In genomic region chr11:62621027-62621566, GRCh38 we compare ENCODE assay signal across 8 cellular contexts. TPM values are rescaled to one million over a fixed set of nuclear protein-coding genes. Genes with fewer than 3 reads are reported as not detected.
DNase-seq lines count a peak whose midpoint lies in the region; ATAC-seq and TF ChIP-seq lines count a peak whose summit lies in the region.

No MANE protein-coding gene starts in this region.

- intact Hi-C loops in activated T-helper 1 cell treated with anti-CD3 and anti-CD28 coated beads, Interleukin-12 subunit alpha, Interleukin-12 subunit beta, Interleukin-2, Interleukin-4 antibody, amounts not matched to agents 30 ng/mL and 10 ng/mL and 1 ng/mL, durations not matched to agents 14 hours and 24 hours and 36 hours (cut with micrococcal nuclease), result loop anchor here (5.0 kb wide), 1 partner anchor 221 kb away; no protein-coding TSS in a partner anchor

- TF ChIP-seq CTCF in HFF-Myc (IDR thresholded peaks at IDR 0.05; ENCODE audit: low read depth, low read length, missing control alignments), result no peak

- peak overlapping the region; percentile 92 for H3K27ac Mint-ChIP-seq in activated T-helper 1 cell treated with anti-CD3 and anti-CD28 coated beads, Interleukin-12 subunit alpha, Interleukin-12 subunit beta, Interleukin-2, Interleukin-4 antibody, amounts not matched to agents 30 ng/mL and 10 ng/mL and 1 ng/mL, durations not matched to agents 14 hours and 24 hours and 36 hours
- H3K27ac Mint-ChIP-seq in stimulated activated effector memory CD8-positive, alpha-beta T cell treated with anti-CD3 and anti-CD28 coated beads, Interleukin-12 subunit alpha, Interleukin-12 subunit beta, amount 100 ng/mL, for 72 hours, result peak overlapping the region; percentile 96

- no peak for ATAC-seq in stimulated activated effector memory CD8-positive, alpha-beta T cell treated with anti-CD3 and anti-CD28 coated beads, Interleukin-12 subunit alpha, Interleukin-12 subunit beta, amount 100 ng/mL, for 72 hours
- no peak for ATAC-seq in GM18511 (IDR thresholded peaks at IDR 0.05; ENCODE audit: unreplicated experiment)
- ATAC-seq in HG03565 (IDR thresholded peaks at IDR 0.05; ENCODE audit: unreplicated experiment), result no peak

- H3K36me3 Mint-ChIP-seq in activated T-helper 1 cell treated with anti-CD3 and anti-CD28 coated beads, Interleukin-12 subunit alpha, Interleukin-12 subunit beta, Interleukin-2, Interleukin-4 antibody, amounts not matched to agents 30 ng/mL and 10 ng/mL and 1 ng/mL, durations not matched to agents 14 hours and 24 hours and 36 hours (ENCODE audit: low read depth), result peaks cover 35% of the 10 kb centered on the region
- peaks cover 91% of the 10 kb centered on the region for H3K36me3 Mint-ChIP-seq in stimulated activated effector memory CD8-positive, alpha-beta T cell treated with anti-CD3 and anti-CD28 coated beads, Interleukin-12 subunit alpha, Interleukin-12 subunit beta, amount 100 ng/mL, for 72 hours

- H3K27me3 Mint-ChIP-seq in activated T-helper 1 cell treated with anti-CD3 and anti-CD28 coated beads, Interleukin-12 subunit alpha, Interleukin-12 subunit beta, Interleukin-2, Interleukin-4 antibody, amounts not matched to agents 30 ng/mL and 10 ng/mL and 1 ng/mL, durations not matched to agents 14 hours and 24 hours and 36 hours (ENCODE audit: insufficient read depth), result no peaks in the 10 kb centered on the region

- peak overlapping the region; percentile 72 for H3K4me3 ChIP-seq in HFF-Myc (replicated peaks; ENCODE audit: low read depth, low read length)
- peak overlapping the region; percentile 75 for H3K4me3 ChIP-seq in iPS-11a (ENCODE audit: low read depth, low read length)

- peak overlapping the region; percentile 95 for H3K4me3 Mint-ChIP-seq in activated T-helper 1 cell treated with anti-CD3 and anti-CD28 coated beads, Interleukin-12 subunit alpha, Interleukin-12 subunit beta, Interleukin-2, Interleukin-4 antibody, amounts not matched to agents 30 ng/mL and 10 ng/mL and 1 ng/mL, durations not matched to agents 14 hours and 24 hours and 36 hours
- H3K4me3 Mint-ChIP-seq in stimulated activated effector memory CD8-positive, alpha-beta T cell treated with anti-CD3 and anti-CD28 coated beads, Interleukin-12 subunit alpha, Interleukin-12 subunit beta, amount 100 ng/mL, for 72 hours, result peak overlapping the region; percentile 95

- no peaks in the 10 kb centered on the region for H3K9me3 Mint-ChIP-seq in activated T-helper 1 cell treated with anti-CD3 and anti-CD28 coated beads, Interleukin-12 subunit alpha, Interleukin-12 subunit beta, Interleukin-2, Interleukin-4 antibody, amounts not matched to agents 30 ng/mL and 10 ng/mL and 1 ng/mL, durations not matched to agents 14 hours and 24 hours and 36 hours
- H3K9me3 Mint-ChIP-seq in stimulated activated effector memory CD8-positive, alpha-beta T cell treated with anti-CD3 and anti-CD28 coated beads, Interleukin-12 subunit alpha, Interleukin-12 subunit beta, amount 100 ng/mL, for 72 hours, result no peaks in the 10 kb centered on the region

- DNase-seq in HFF-Myc (ENCODE audit: extremely low read depth, low read depth) (no peak), NCI-H82 treated with DMSO at 0.1 percent for 48 hours (lab: John Stamatoyannopoulos, UW; ENCODE audit: unreplicated experiment) (no peak), HuH-7 (ENCODE audit: low spot score) (no peak)
- DNase-seq in activated T-helper 1 cell treated with anti-CD3 and anti-CD28 coated beads, Interleukin-12 subunit alpha, Interleukin-12 subunit beta, Interleukin-2, Interleukin-4 antibody, amounts not matched to agents 30 ng/mL and 10 ng/mL and 1 ng/mL, durations not matched to agents 14 hours and 24 hours and 36 hours (ENCODE audit: low spot score), result no peak
- no peak for DNase-seq in stimulated activated effector memory CD8-positive, alpha-beta T cell treated with anti-CD3 and anti-CD28 coated beads, Interleukin-12 subunit alpha, Interleukin-12 subunit beta, amount 100 ng/mL, for 72 hours (ENCODE audit: low spot score in 2 of 2)

- H3K4me1 Mint-ChIP-seq in activated T-helper 1 cell treated with anti-CD3 and anti-CD28 coated beads, Interleukin-12 subunit alpha, Interleukin-12 subunit beta, Interleukin-2, Interleukin-4 antibody, amounts not matched to agents 30 ng/mL and 10 ng/mL and 1 ng/mL, durations not matched to agents 14 hours and 24 hours and 36 hours (ENCODE audit: low read depth), result peaks cover 25% of the 10 kb centered on the region
- H3K4me1 Mint-ChIP-seq in stimulated activated effector memory CD8-positive, alpha-beta T cell treated with anti-CD3 and anti-CD28 coated beads, Interleukin-12 subunit alpha, Interleukin-12 subunit beta, amount 100 ng/mL, for 72 hours, result peaks cover 20% of the 10 kb centered on the region

RNA-seq across cellular contexts. Expression of gene B3GAT3, which starts 0.7 kb away (rescaled TPM):
- 93.8 and 94.3 TPM in 2 replicates for total RNA-seq in activated T-helper 1 cell treated with anti-CD3 and anti-CD28 coated beads, Interleukin-12 subunit alpha, Interleukin-12 subunit beta, Interleukin-2, Interleukin-4 antibody, amounts not matched to agents 30 ng/mL and 10 ng/mL and 1 ng/mL, durations not matched to agents 14 hours and 24 hours and 36 hours

RNA-seq across cellular contexts. Expression of gene ROM1, which starts 8.0 kb away (rescaled TPM):
- 2.5 and 3.2 TPM in 2 replicates for total RNA-seq in activated T-helper 1 cell treated with anti-CD3 and anti-CD28 coated beads, Interleukin-12 subunit alpha, Interleukin-12 subunit beta, Interleukin-2, Interleukin-4 antibody, amounts not matched to agents 30 ng/mL and 10 ng/mL and 1 ng/mL, durations not matched to agents 14 hours and 24 hours and 36 hours

RNA-seq across cellular contexts. Expression of gene EML3, which starts 8.5 kb away (rescaled TPM):
- total RNA-seq in activated T-helper 1 cell treated with anti-CD3 and anti-CD28 coated beads, Interleukin-12 subunit alpha, Interleukin-12 subunit beta, Interleukin-2, Interleukin-4 antibody, amounts not matched to agents 30 ng/mL and 10 ng/mL and 1 ng/mL, durations not matched to agents 14 hours and 24 hours and 36 hours, result 164 and 167 TPM in 2 replicates

RNA-seq across cellular contexts. Expression of gene MTA2, which starts 19.4 kb away (rescaled TPM):
- total RNA-seq in activated T-helper 1 cell treated with anti-CD3 and anti-CD28 coated beads, Interleukin-12 subunit alpha, Interleukin-12 subunit beta, Interleukin-2, Interleukin-4 antibody, amounts not matched to agents 30 ng/mL and 10 ng/mL and 1 ng/mL, durations not matched to agents 14 hours and 24 hours and 36 hours, result 224 and 230 TPM in 2 replicates

RNA-seq across cellular contexts. Expression of gene GANAB, which starts 25.3 kb away (rescaled TPM):
- total RNA-seq in activated T-helper 1 cell treated with anti-CD3 and anti-CD28 coated beads, Interleukin-12 subunit alpha, Interleukin-12 subunit beta, Interleukin-2, Interleukin-4 antibody, amounts not matched to agents 30 ng/mL and 10 ng/mL and 1 ng/mL, durations not matched to agents 14 hours and 24 hours and 36 hours, result 238 and 255 TPM in 2 replicates
